Comparison of ENCODE assay signal across 9 cellular contexts in the genomic region with DNA sequence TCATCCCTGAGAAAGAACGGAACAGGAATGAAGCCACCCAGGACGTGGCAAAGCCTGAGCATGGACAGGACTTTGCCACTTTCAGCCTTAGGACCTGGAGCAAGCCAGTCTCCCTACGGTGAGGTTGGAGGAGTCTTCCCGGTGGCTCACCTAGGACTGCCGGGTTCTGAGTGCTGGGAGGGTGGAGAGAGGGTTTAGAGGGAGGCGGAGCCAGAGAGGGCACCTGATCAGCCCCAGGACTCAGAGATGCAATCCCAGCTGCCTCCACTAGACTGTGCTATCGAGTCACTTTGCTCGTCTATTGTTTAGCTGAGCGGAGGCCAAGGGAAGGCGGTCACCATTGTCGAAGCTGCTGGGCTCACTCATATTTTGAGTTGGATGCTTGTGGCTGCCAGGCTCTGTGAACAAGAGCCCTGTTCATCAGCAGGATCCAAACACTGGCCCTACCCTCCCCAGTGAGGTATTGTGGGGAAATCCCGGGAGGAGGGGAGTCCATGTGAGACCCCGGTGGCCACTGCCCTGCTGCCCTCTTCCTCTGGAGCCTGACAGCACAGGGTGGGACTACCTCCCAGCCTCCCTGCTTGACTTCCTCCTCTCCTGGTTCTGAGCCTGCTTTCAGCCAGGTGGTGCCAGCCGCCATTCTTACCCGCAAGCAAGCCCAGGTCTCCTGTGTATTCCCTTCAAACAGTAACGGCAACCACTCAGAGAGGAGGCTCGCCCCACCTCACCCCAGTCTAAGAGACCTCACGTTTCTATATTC. TPM values are rescaled to one million over a fixed set of nuclear protein-coding genes. Genes with fewer than 3 reads are reported as not detected.
DNase-seq lines count a peak whose midpoint lies in the region; ATAC-seq and TF ChIP-seq lines count a peak whose summit lies in the region.
"Had no signal": no experiment of that assay in that cellular context is flagged by ENCODE, and none has a peak within 500 bp of the region (broad histone marks: within the 10 kb centered on the region; RNA-seq: fewer than 3 reads in every experiment).

No MANE protein-coding gene starts in this region.

- peak; percentile 73 for TF ChIP-seq CTCF in mesothelial cell of epicardium (IDR thresholded peaks at IDR 0.05; ENCODE audit: unreplicated experiment)

- intact Hi-C loops in activated CD4-positive, alpha-beta memory T cell treated with anti-CD3 and anti-CD28 coated beads for 36 hours (cut with micrococcal nuclease), result loop anchor here (1.0 kb wide), 1 partner anchor 30 kb away; no protein-coding TSS in a partner anchor

- H3K36me3 Mint-ChIP-seq in activated CD4-positive, alpha-beta memory T cell treated with anti-CD3 and anti-CD28 coated beads for 36 hours, result no peaks in the 10 kb centered on the region
- H3K36me3 Mint-ChIP-seq in effector memory CD8-positive, alpha-beta T cell (ENCODE audit: insufficient read depth), result no peaks in the 10 kb centered on the region
- H3K36me3 Mint-ChIP-seq in mesothelial cell of epicardium, result no peaks in the 10 kb centered on the region

- H3K9me3 Mint-ChIP-seq in activated CD4-positive, alpha-beta memory T cell treated with anti-CD3 and anti-CD28 coated beads for 36 hours, result no peaks in the 10 kb centered on the region
- H3K9me3 Mint-ChIP-seq in effector memory CD8-positive, alpha-beta T cell, result no peaks in the 10 kb centered on the region
- no peaks in the 10 kb centered on the region for H3K9me3 Mint-ChIP-seq in mesothelial cell of epicardium
- H3K9me3 Mint-ChIP-seq: T-helper 1 cell treated with Interleukin-12 subunit alpha and Interleukin-12 subunit beta and Interleukin-4 antibody, amounts not matched to agents 30 μg/mL and 1 μg/mL, for 36 hours had no signal

- DNase-seq in COR-L47 (lab: John Stamatoyannopoulos, UW) (peak; percentile 38), NCI-H748 (lab: John Stamatoyannopoulos, UW; ENCODE audit: unreplicated experiment) (peak; percentile 86), mesothelial cell of epicardium (ENCODE audit: low spot score in 2 of 2, unreplicated experiment in 2 of 2) (peak; percentile 44 to 89)
- peak; percentile 89 for DNase-seq in activated CD4-positive, alpha-beta memory T cell treated with anti-CD3 and anti-CD28 coated beads for 36 hours
- peak; percentile 49 to 53 (median 50) for DNase-seq in effector memory CD8-positive, alpha-beta T cell
- DNase-seq in stimulated activated CD8-positive, alpha-beta memory T cell treated with anti-CD3 and anti-CD28 coated beads, Interleukin-4, amount 100 ng/mL, for 24 hours (ENCODE audit: low read depth), result peak; percentile 46

- CTCF ChIA-PET in activated CD4-positive, alpha-beta memory T cell treated with anti-CD3 and anti-CD28 coated beads for 36 hours (lab: Charles Lee), result interaction anchor here (0.7 to 3.1 kb wide), 11 partner anchors 8 to 164 kb away, joined by 3 to 19 read pairs (median 4); partner anchors contain the start of gene KRT9

- H3K27me3 Mint-ChIP-seq in activated CD4-positive, alpha-beta memory T cell treated with anti-CD3 and anti-CD28 coated beads for 36 hours, result peaks cover 28% of the 10 kb centered on the region
- peaks cover 60 to 97% of the 10 kb centered on the region in 2 donors for H3K27me3 Mint-ChIP-seq in effector memory CD8-positive, alpha-beta T cell
- no peaks in the 10 kb centered on the region for H3K27me3 Mint-ChIP-seq in mesothelial cell of epicardium (ENCODE audit: low read depth)

- no peaks in the 10 kb centered on the region for H3K4me1 Mint-ChIP-seq in activated CD4-positive, alpha-beta memory T cell treated with anti-CD3 and anti-CD28 coated beads for 36 hours (ENCODE audit: low read depth)
- H3K4me1 Mint-ChIP-seq in effector memory CD8-positive, alpha-beta T cell (ENCODE audit: low read depth in 2 of 2), result peaks cover 0 to 3% of the 10 kb centered on the region in 2 donors
- H3K4me1 Mint-ChIP-seq in mesothelial cell of epicardium, result peaks cover 4% of the 10 kb centered on the region

- no peak overlapping the region for H3K27ac Mint-ChIP-seq in activated CD4-positive, alpha-beta memory T cell treated with anti-CD3 and anti-CD28 coated beads for 36 hours
- H3K27ac Mint-ChIP-seq in effector memory CD8-positive, alpha-beta T cell, result no peak overlapping the region
- H3K27ac Mint-ChIP-seq in mesothelial cell of epicardium, result peak overlapping the region; percentile 21
- H3K27ac Mint-ChIP-seq: T-helper 1 cell treated with Interleukin-12 subunit alpha and Interleukin-12 subunit beta and Interleukin-4 antibody, amounts not matched to agents 30 μg/mL and 1 μg/mL, for 36 hours had no signal

- ATAC-seq in HG02798 (IDR thresholded peaks at IDR 0.05; ENCODE audit: poor library complexity, unreplicated experiment) (peak; percentile 70), GM19023 (IDR thresholded peaks at IDR 0.05; ENCODE audit: unreplicated experiment) (no peak)
- peak; percentile 87 for ATAC-seq in effector memory CD8-positive, alpha-beta T cell (replicated peaks)

- POLR2A ChIA-PET in activated CD4-positive, alpha-beta memory T cell treated with anti-CD3 and anti-CD28 coated beads for 36 hours (lab: Charles Lee), result interaction anchor here (0.7 kb wide), 1 partner anchor 9 kb away, joined by 3 read pairs; no protein-coding TSS in a partner anchor

- H3K4me3 Mint-ChIP-seq in activated CD4-positive, alpha-beta memory T cell treated with anti-CD3 and anti-CD28 coated beads for 36 hours, result no peak overlapping the region
- no peak overlapping the region for H3K4me3 Mint-ChIP-seq in effector memory CD8-positive, alpha-beta T cell
- no peak overlapping the region for H3K4me3 Mint-ChIP-seq in mesothelial cell of epicardium
- H3K4me3 Mint-ChIP-seq: T-helper 1 cell treated with Interleukin-12 subunit alpha and Interleukin-12 subunit beta and Interleukin-4 antibody, amounts not matched to agents 30 μg/mL and 1 μg/mL, for 36 hours had no signal

RNA-seq across cellular contexts. Expression of gene KRT14, which starts 7.0 kb away (rescaled TPM):
- not detected for total RNA-seq in activated CD4-positive, alpha-beta memory T cell treated with anti-CD3 and anti-CD28 coated beads for 36 hours
- total RNA-seq in mesothelial cell of epicardium, result 0.45 TPM in 1 of 3 replicates, not detected in the others

RNA-seq across cellular contexts. Expression of gene KRT9, which starts 7.8 kb away (rescaled TPM):
- total RNA-seq in activated CD4-positive, alpha-beta memory T cell treated with anti-CD3 and anti-CD28 coated beads for 36 hours, result not detected
- not detected in 3 replicates for total RNA-seq in mesothelial cell of epicardium

RNA-seq across cellular contexts. Expression of gene KRT16, which starts 32.9 kb away (rescaled TPM):
- not detected for total RNA-seq in activated CD4-positive, alpha-beta memory T cell treated with anti-CD3 and anti-CD28 coated beads for 36 hours
- 0.40 to 0.79 TPM (median 0.40 TPM) in 3 replicates for total RNA-seq in mesothelial cell of epicardium

RNA-seq across cellular contexts. Expression of gene KRT17, which starts 44.7 kb away (rescaled TPM):
- not detected for total RNA-seq in activated CD4-positive, alpha-beta memory T cell treated with anti-CD3 and anti-CD28 coated beads for 36 hours
- total RNA-seq in mesothelial cell of epicardium, result 221 to 238 TPM (median 232 TPM) in 3 replicates

RNA-seq across cellular contexts. Expression of gene KRT19, which starts 51.6 kb away (rescaled TPM):
- not detected for total RNA-seq in activated CD4-positive, alpha-beta memory T cell treated with anti-CD3 and anti-CD28 coated beads for 36 hours
- 366 to 377 TPM (median 368 TPM) in 3 replicates for total RNA-seq in mesothelial cell of epicardium

Comparison
In these comparisons a context has a peak if more than half of its experiments do, and no peak if none do; other contexts are left out.
1. DNase-seq: peak in every context shown above with its lines; median percentile 89 in activated CD4-positive, alpha-beta memory T cell treated with anti-CD3 and anti-CD28 coated beads for 36 hours; 86 in NCI-H748; 66 in mesothelial cell of epicardium; 50 in effector memory CD8-positive, alpha-beta T cell; 46 in stimulated activated CD8-positive, alpha-beta memory T cell treated with anti-CD3 and anti-CD28 coated beads, Interleukin-4, amount 100 ng/mL, for 24 hours; 38 in COR-L47.